In the genomic region with DNA sequence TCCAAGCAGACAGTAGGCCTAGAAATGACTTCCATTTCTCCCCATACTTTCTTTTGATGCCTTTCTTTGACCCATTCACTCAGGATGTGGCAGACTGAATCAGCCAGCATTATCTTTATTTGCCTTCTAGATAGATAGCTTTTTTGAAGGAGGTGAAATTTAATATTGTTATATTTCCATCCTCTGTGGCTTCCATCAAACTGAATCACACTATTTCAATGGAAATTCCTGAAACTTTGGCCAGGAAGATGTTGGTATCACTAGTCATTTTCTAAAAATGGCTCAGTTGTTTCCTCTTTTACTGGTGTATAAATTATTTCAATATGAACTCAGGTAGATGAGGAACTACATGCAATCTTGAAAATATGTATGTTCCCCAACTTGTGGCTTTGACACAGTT, we compare ENCODE assay signal across 17 cellular contexts. TPM values are rescaled to one million over a fixed set of nuclear protein-coding genes. Genes with fewer than 3 reads are reported as not detected.
"Had no signal": no experiment of that assay in that cellular context is flagged by ENCODE, and none has a peak within 500 bp of the region (broad histone marks: within the 10 kb centered on the region; RNA-seq: fewer than 3 reads in every experiment).

No MANE protein-coding gene starts in this region.

- H3K27ac ChIP-seq: cardiac muscle cell, coronary artery, left lung, ovary, testis, upper lobe of right lung had no signal

- DNase-seq: activated CD4-positive, alpha-beta T cell treated with anti-CD3 and anti-CD28 coated beads for 1 hour; activated CD4-positive, alpha-beta T cell treated with anti-CD3 and anti-CD28 coated beads, Interleukin-2, amount 50 U/mL, for 48 hours; activated gamma-delta T cell treated with Interleukin-2 at 50 U/mL for 16 hours; activated naive CD8-positive, alpha-beta T cell treated with anti-CD3 and anti-CD28 coated beads for 36 hours; activated T-cell treated with anti-CD3 and anti-CD28 coated beads, Interleukin-2, amount 50 U/mL, for 48 hours; effector CD8-positive, alpha-beta T cell; left lung; ovary; stimulated activated CD4-positive, alpha-beta T cell treated with anti-CD3 and anti-CD28 coated beads, Interleukin-2, amount 100 ng/mL, for 48 hours; stimulated activated naive CD8-positive, alpha-beta T cell treated with anti-CD3 and anti-CD28 coated beads, Interleukin-15, Interleukin-2, amounts not matched to agents 100 U/mL and 50 U/mL, for 24 hours; T-helper 17 cell; testis; upper lobe of right lung had no signal

- H3K27me3 ChIP-seq: cardiac muscle cell, left lung, ovary, testis, upper lobe of right lung had no signal

- H3K36me3 ChIP-seq: cardiac muscle cell, left lung, ovary, upper lobe of right lung had no signal

- H3K4me1 ChIP-seq: left lung, testis, upper lobe of right lung had no signal

- H3K4me3 ChIP-seq: cardiac muscle cell, coronary artery, left lung, ovary, testis, upper lobe of right lung had no signal

- H3K9me3 ChIP-seq: ovary, testis, upper lobe of right lung had no signal

RNA-seq across cellular contexts. Expression of a gene that starts 17.9 kb away (rescaled TPM):
- total RNA-seq: activated naive CD8-positive, alpha-beta T cell treated with anti-CD3 and anti-CD28 coated beads for 36 hours; cardiac muscle cell had no signal
- polyA plus RNA-seq: cardiac muscle cell, keratinocyte, neural cell had no signal
